Comparison of ENCODE assay signal across 20 cellular contexts in the genomic region with DNA sequence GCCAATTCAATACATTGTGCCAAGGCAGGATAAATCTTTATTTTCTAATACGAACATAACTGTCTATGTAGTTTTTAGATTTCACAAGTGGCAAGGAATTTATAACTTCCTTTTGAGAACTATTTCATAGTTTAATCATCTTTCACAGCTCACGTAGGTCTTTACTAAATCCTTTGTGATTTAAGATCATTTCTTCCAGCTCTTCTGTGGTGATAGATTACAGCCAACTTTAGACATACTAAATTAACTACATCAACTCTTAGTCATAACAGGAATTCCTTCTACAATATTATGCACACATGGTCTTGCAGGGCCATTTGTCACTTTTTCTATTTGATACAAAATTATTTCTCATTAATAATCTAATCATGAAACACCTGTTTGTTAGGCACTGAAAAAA.
"Had no signal": no experiment of that assay in that cellular context is flagged by ENCODE, and none has a peak within 500 bp of the region (broad histone marks: within the 10 kb centered on the region; RNA-seq: fewer than 3 reads in every experiment).

No MANE protein-coding gene starts in this region.

- H3K9me3 ChIP-seq: ascending aorta, esophagus muscularis mucosa, right lobe of liver, testis, upper lobe of left lung had no signal

- ATAC-seq: activated CD4-positive, CD25-positive, alpha-beta regulatory T cell treated with anti-CD3 and anti-CD28 coated beads, Interleukin-2, amount 50 U/mL, for 24 hours; activated CD8-positive, alpha-beta T cell treated with anti-CD3 and anti-CD28 coated beads, Interleukin-2, amount 10 ng/mL, durations not matched to agents 7 days and 5 days; heart right ventricle; naive thymus-derived CD8-positive, alpha-beta T cell; right lobe of liver; stimulated activated memory B cell treated with anti-CD40 and anti-IgM and Interleukin-4, amounts not matched to agents 10 μg/mL and 1 μg/mL and 100 μg/mL, for 72 hours had no signal

- H3K27me3 ChIP-seq: ascending aorta, esophagus muscularis mucosa, heart right ventricle, right lobe of liver, testis, upper lobe of left lung had no signal

- DNase-seq: activated CD4-positive, alpha-beta T cell treated with anti-CD3 and anti-CD28 coated beads, Interleukin-2, amount 10 ng/mL, durations not matched to agents 7 days and 5 days; activated CD8-positive, alpha-beta T cell treated with anti-CD3 and anti-CD28 coated beads, Interleukin-2, amount 10 ng/mL, durations not matched to agents 7 days and 5 days; activated effector memory CD4-positive, alpha-beta T cell treated with Interleukin-2 at 50 U/mL for 16 hours; activated naive CD4-positive, alpha-beta T cell treated with anti-CD3 and anti-CD28 coated beads, Interleukin-2, amount 50 U/mL, for 16 hours; activated T-cell treated with anti-CD3 and anti-CD28 coated beads, Interleukin-2, amount 50 U/mL, for 48 hours; cerebellar nuclear complex; cortex of kidney; effector CD8-positive, alpha-beta T cell; heart right ventricle; immature natural killer cell; naive thymus-derived CD8-positive, alpha-beta T cell; right lobe of liver; stimulated activated CD4-positive, alpha-beta T cell treated with anti-CD3 and anti-CD28 coated beads, Interleukin-4, amount 100 ng/mL, for 4 hours; testis; upper lobe of left lung had no signal

- H3K4me3 ChIP-seq: ascending aorta, esophagus muscularis mucosa, heart right ventricle, right lobe of liver, testis, upper lobe of left lung had no signal

- H3K79me2 ChIP-seq: parathyroid adenoma had no signal

- H3K36me3 ChIP-seq: esophagus muscularis mucosa, heart right ventricle, right lobe of liver, upper lobe of left lung had no signal

- H3K9ac ChIP-seq: parathyroid adenoma had no signal

- H3K27ac ChIP-seq: ascending aorta, esophagus muscularis mucosa, heart right ventricle, parathyroid adenoma, right lobe of liver, testis, upper lobe of left lung had no signal

- H2AFZ ChIP-seq: parathyroid adenoma had no signal

- H3K4me1 ChIP-seq: ascending aorta, parathyroid adenoma, right lobe of liver, testis, upper lobe of left lung had no signal
